Comparison of ENCODE assay signal across 13 cellular contexts in the genomic region with DNA sequence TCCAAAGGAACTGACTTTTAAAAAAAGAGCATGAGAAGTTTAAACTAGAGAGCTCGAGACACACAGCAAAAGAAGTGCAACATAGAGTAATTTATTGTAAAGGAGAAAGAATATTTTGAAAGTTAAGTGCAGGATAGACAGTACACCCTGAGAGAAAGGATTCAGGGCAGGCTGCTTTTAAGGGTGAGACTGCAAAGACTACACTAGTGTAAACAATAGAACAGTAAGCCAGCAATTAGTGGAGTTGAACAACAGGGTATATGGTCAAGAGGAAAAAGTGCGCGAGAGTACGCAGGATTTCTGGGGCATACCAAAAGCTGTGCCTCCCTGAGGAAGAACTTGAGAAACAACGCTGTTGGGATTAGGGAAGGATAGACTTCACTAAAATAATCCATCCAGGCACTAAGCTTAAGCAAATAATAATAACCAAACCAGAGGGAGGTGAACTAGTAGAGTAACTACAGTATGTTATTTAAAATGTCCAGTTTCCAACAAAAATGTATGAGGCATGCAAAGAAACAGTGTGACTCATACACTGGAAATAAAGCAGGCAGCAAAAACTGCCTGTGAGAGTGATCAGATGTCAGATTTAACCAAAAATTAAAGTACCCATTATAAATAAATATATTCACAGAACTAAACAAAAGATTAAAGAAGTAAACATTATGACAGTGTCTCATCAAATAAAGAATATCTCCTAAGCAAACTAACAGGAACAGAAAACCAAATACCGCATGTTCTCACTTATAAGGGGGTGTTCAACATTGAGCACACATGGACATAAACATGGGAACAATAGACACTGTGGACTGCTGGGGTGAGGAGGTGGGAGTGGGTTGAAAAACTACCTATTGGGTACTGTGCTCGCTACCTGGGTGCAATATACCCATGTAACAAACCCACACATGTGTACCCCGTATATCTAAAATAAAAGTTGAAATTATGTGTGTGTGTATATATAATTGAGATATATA. TPM values are rescaled to one million over a fixed set of nuclear protein-coding genes. Genes with fewer than 3 reads are reported as not detected.
DNase-seq lines count a peak whose midpoint lies in the region; ATAC-seq and TF ChIP-seq lines count a peak whose summit lies in the region.
"Had no signal": no experiment of that assay in that cellular context is flagged by ENCODE, and none has a peak within 500 bp of the region (broad histone marks: within the 10 kb centered on the region; RNA-seq: fewer than 3 reads in every experiment).

No MANE protein-coding gene starts in this region.

- no peak overlapping the region for H3K4me2 ChIP-seq in mesendoderm (ENCODE audit: low read length)

- no peak overlapping the region for H3K4ac ChIP-seq in mesendoderm (ENCODE audit: low read depth, low read length)

- no peak overlapping the region for H2BK5ac ChIP-seq in mesendoderm (ENCODE audit: low read length)

- H3K79me2 ChIP-seq in mesendoderm (ENCODE audit: control insufficient read depth, insufficient read depth, low read length): no peaks in the 10 kb centered on the region

- H3K4me3 ChIP-seq in choroid plexus epithelial cell (ENCODE audit: low read depth, low read length) (no peak overlapping the region), mesendoderm (ENCODE audit: low read length) (no peak overlapping the region)
- H3K4me3 ChIP-seq: coronary artery, prostate gland had no signal

- ATAC-seq in GM18870 (IDR thresholded peaks at IDR 0.05; ENCODE audit: unreplicated experiment): no peak
- ATAC-seq: left ventricle myocardium superior had no signal

- H3K9ac ChIP-seq in mesendoderm (ENCODE audit: low read length): no peak overlapping the region

- H3K27ac ChIP-seq in mesendoderm (ENCODE audit: low read depth, low read length): no peak overlapping the region
- H3K27ac ChIP-seq: coronary artery had no signal

- H3K18ac ChIP-seq in mesendoderm (ENCODE audit: low read length): no peak overlapping the region

- in situ Hi-C loops in ACHN (cut with HindIII; ENCODE audit: low pct_ligation_motif_present, low pct_unique_long_range_greater_than_20kb, low sequenced_read_pairs): no loop called here

- no peak for TF ChIP-seq CTCF in choroid plexus epithelial cell (conservative IDR thresholded peaks at IDR 0.05; ENCODE audit: low read depth, low read length)

- H4K8ac ChIP-seq in mesendoderm (ENCODE audit: low read depth, low read length): no peak overlapping the region

- H3K36me3 ChIP-seq in mesendoderm (ENCODE audit: control insufficient read depth, insufficient read depth, low read length): no peaks in the 10 kb centered on the region
- H3K36me3 ChIP-seq: prostate gland had no signal

- H3K79me1 ChIP-seq in mesendoderm (ENCODE audit: low read length): no peaks in the 10 kb centered on the region

- no peak overlapping the region for H2AK5ac ChIP-seq in mesendoderm (ENCODE audit: low read length)

- H2BK120ac ChIP-seq in mesendoderm (ENCODE audit: low read depth, low read length): no peak overlapping the region

- H3K23ac ChIP-seq in mesendoderm (ENCODE audit: low read length): no peak overlapping the region

- H3K27me3 ChIP-seq in mesendoderm (ENCODE audit: insufficient read depth, low read length, poor library complexity): no peaks in the 10 kb centered on the region

- no peak overlapping the region for H3K56ac ChIP-seq in mesendoderm (ENCODE audit: low read length)

- H3K4me1 ChIP-seq in mesendoderm (ENCODE audit: control insufficient read depth, low read depth, low read length): no peaks in the 10 kb centered on the region
- H3K4me1 ChIP-seq: prostate gland had no signal

- DNase-seq in EL (peak; percentile 26), LHCN-M2 (ENCODE audit: low read depth) (peak; percentile 46), choroid plexus epithelial cell (ENCODE audit: low read depth) (peak; percentile 63), non-pigmented ciliary epithelial cell (ENCODE audit: low read depth) (peak; percentile 5), mesendoderm (no peak), ACHN (no peak)
- DNase-seq: activated CD4-positive, alpha-beta T cell treated with anti-CD3 and anti-CD28 coated beads for 1 hour; left ventricle myocardium superior; NCI-H1105; NCI-H526 treated with DMSO at 0.1 percent for 48 hours had no signal

- no peak overlapping the region for H4K5ac ChIP-seq in mesendoderm (ENCODE audit: low read length)

- H2BK15ac ChIP-seq in mesendoderm (replicated peaks; ENCODE audit: low read depth): no peak overlapping the region

- WGBS in mesendoderm (ENCODE audit: extremely low coverage, insufficient coverage, low lambda C conversion rate): no CpG with 5 or more reads among the region's 8 CpGs

RNA-seq across cellular contexts. Expression of gene EMILIN2, which starts 40.5 kb away (rescaled TPM):
- total RNA-seq in LHCN-M2 (2014; rRNA removed): 0.75 and 1.2 TPM in 2 replicates
- 1.2 TPM for polyA plus RNA-seq in LHCN-M2 (2012)
- polyA plus RNA-seq in mesendoderm (2013, experiment 1 of 2): 7.1 TPM
- 6.9 TPM for polyA plus RNA-seq in mesendoderm (2013, experiment 2 of 2)

Comparison
In these comparisons a context has a peak if more than half of its experiments do, and no peak if none do; other contexts are left out.
1. DNase-seq: peak in EL (single experiment), LHCN-M2 (single experiment), choroid plexus epithelial cell (single experiment) and non-pigmented ciliary epithelial cell (single experiment); none in mesendoderm (single experiment) and ACHN (single experiment).